ENCODE assay signal across 1 cellular context in the genomic region with DNA sequence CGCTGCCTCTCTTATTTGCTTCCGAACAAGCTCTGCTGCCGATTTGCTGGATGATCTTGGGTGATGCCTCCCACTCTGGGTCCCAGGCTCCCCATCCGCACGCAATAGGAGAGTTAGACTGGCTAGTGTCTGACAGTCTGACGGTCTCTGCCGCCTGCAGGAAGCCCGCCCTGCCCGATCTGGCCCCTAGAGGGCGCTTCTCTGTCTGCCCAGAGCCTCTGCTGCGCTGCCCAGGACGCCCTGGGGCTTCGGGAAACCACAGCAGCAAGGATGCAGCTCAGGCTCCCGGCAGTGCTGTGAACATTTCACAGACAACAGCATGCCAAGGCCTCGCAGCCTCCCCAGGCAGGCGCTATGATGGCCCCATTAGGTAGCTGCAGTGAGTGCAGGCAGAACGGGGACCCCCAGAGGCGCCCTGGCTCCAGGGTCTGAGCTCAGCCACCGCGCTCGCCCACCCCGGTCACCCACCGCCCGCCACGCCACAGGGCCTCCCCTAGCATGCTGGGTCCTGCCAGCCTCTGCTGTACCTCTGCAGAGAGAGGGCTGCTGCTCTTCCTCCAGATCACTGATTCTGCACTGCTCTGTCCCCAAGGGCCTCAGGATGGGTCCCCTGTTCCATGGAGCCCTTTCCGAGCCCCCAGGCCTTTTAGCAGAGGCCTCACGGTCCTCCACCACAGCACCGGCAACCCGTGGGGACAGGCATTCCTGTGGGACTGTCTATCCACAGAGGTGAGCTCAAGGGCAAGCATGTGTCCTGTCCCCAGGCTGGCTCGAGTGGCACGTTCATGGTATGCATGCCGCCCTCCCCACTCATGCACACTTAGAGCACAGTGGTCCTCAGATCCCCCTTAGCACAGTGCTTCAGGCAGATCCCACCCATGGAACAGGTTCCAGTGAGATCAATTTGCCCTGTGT.
TF ChIP-seq lines count a peak whose summit lies in the region.

No MANE protein-coding gene starts in this region.

TF ChIP-seq in GM12878, 131 proteins besides CTCF, POLR2A, EP300 and RAD21:
- TF ChIP-seq SMARCA5 (IDR thresholded peaks at IDR 0.05) = peak; percentile 56; the same call in 1 of the 2 replicates
- TF ChIP-seq YY1 (IDR thresholded peaks at IDR 0.05; ENCODE audit: low read depth, low read length) = peak; percentile 73
- TF ChIP-seq IKZF1 (conservative IDR thresholded peaks at IDR 0.05) = peak; percentile 26; the same call in 1 of the 2 replicates
- TF ChIP-seq SIN3A (IDR thresholded peaks at IDR 0.05; ENCODE audit: low read depth, low read length) = no peak
- TF ChIP-seq NR2F1 (conservative IDR thresholded peaks at IDR 0.05) = 0 out of 2 replicates have a peak, but pooled peaks have one; percentile 32
- peak; percentile 53; the same call in 1 of the 2 replicates for TF ChIP-seq RUNX3 (IDR thresholded peaks at IDR 0.05; ENCODE audit: low read length)
- TF ChIP-seq SMC3 (IDR thresholded peaks at IDR 0.05; ENCODE audit: borderline replicate concordance, low read length) = peak; percentile 88
- no peak for TF ChIP-seq IRF3 (IDR thresholded peaks at IDR 0.05)
